ENCODE assay signal across 8 cellular contexts in the genomic region with DNA sequence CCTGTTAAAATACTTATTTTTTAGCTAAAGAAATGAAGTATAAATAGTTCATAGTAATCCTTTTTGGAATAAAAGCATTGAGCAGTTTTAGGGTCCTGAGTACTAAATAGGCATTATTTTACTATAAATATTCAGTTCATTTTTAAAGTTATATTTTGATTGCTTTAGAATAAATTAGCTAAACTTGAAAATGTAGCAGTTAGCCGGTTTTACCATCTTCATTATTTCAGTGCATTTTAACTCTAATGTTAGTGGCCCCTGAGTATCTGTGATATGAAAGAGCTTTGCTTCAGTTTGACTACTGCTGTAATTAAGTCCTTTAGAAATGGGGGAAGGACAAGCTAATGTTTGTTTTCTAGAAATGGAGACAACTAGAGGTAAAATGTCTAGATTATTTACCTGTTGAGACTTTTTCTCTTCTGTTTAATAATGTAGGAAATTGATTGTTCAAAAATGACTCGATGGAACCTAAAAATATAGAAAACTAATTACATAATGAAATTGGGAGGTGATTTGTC. TPM values are rescaled to one million over a fixed set of nuclear protein-coding genes. Genes with fewer than 3 reads are reported as not detected.
DNase-seq lines count a peak whose midpoint lies in the region; ATAC-seq and TF ChIP-seq lines count a peak whose summit lies in the region.

No MANE protein-coding gene starts in this region.

- H3K79me2 ChIP-seq in PC-3 (ENCODE audit: low read length): peaks cover 97% of the 10 kb centered on the region

- H3F3A ChIP-seq in PC-3 (ENCODE audit: low read length, unreplicated experiment): no peaks in the 10 kb centered on the region

- H4K20me1 ChIP-seq in PC-3 (ENCODE audit: low read length): peaks cover 70% of the 10 kb centered on the region

- H3K36me3 ChIP-seq in PC-3 (ENCODE audit: low read depth, low read length) (peaks cover 59% of the 10 kb centered on the region), esophagus muscularis mucosa (no peaks in the 10 kb centered on the region), stomach (peaks cover 0 to 3% (median 0%) of the 10 kb centered on the region in 4 donors)

- peak overlapping the region; percentile 23 for H3K27ac Mint-ChIP-seq in activated CD4-positive, alpha-beta T cell treated with anti-CD3 and anti-CD28 coated beads, Interleukin-2, amount 10 ng/mL, durations not matched to agents 24 days and 14 days

- no peak overlapping the region for H2AFZ ChIP-seq in PC-3 (ENCODE audit: low read length)

- WGBS in esophagus muscularis mucosa: 58% methylated on average over 2 of the region's 2 CpGs
- WGBS in stomach, 5 donors: 25 to 56% (median 34%) methylated on average over 2 of the region's 2 CpGs

- POLR2A ChIA-PET in PC-3 (lab: Charles Lee; ENCODE audit: unreplicated experiment): no interaction called here

- H3K4me2 ChIP-seq in PC-3 (ENCODE audit: low read length): peak overlapping the region; percentile 95

- TF ChIP-seq CTCF in PC-3 (conservative IDR thresholded peaks at IDR 0.05; ENCODE audit: low read depth, low read length) (no peak), esophagus muscularis mucosa (IDR thresholded peaks at IDR 0.05) (no peak), stomach (IDR thresholded peaks at IDR 0.05) (no peak)

- peak overlapping the region; percentile 96 for H3K4me3 Mint-ChIP-seq in activated CD4-positive, alpha-beta T cell treated with anti-CD3 and anti-CD28 coated beads, Interleukin-2, amount 10 ng/mL, durations not matched to agents 24 days and 14 days

- peak overlapping the region; percentile 97 for H3K9ac ChIP-seq in PC-3 (ENCODE audit: low read length)

- no peaks in the 10 kb centered on the region for H3K9me2 ChIP-seq in PC-3 (replicated peaks; ENCODE audit: low read length)

- H3K27me3 ChIP-seq in PC-3 (ENCODE audit: low read length) (no peaks in the 10 kb centered on the region), esophagus muscularis mucosa (peaks cover 0 to 16% (median 3%) of the 10 kb centered on the region in 4 donors), stomach (peaks cover 0 to 7% (median 0%) of the 10 kb centered on the region in 3 donors)

- H3K4me3 ChIP-seq in PC-3 (ENCODE audit: low read length) (peak overlapping the region; percentile 92), esophagus muscularis mucosa (peak overlapping the region; percentile 23 to 78 (median 74)), stomach (peak overlapping the region; percentile 5 to 80 (median 78))

- ATAC-seq in PC-3 (no peak), HG03175 (IDR thresholded peaks at IDR 0.05; ENCODE audit: unreplicated experiment) (no peak)

- peaks cover 4% of the 10 kb centered on the region for H3K27me3 Mint-ChIP-seq in activated CD4-positive, alpha-beta T cell treated with anti-CD3 and anti-CD28 coated beads, Interleukin-2, amount 10 ng/mL, durations not matched to agents 24 days and 14 days

- peaks cover 3% of the 10 kb centered on the region for H3K9me3 Mint-ChIP-seq in activated CD4-positive, alpha-beta T cell treated with anti-CD3 and anti-CD28 coated beads, Interleukin-2, amount 10 ng/mL, durations not matched to agents 24 days and 14 days

- intact Hi-C loops in activated CD4-positive, alpha-beta T cell treated with anti-CD3 and anti-CD28 coated beads, Interleukin-2, amount 10 ng/mL, durations not matched to agents 24 days and 14 days (cut with micrococcal nuclease): loop anchor here (5.0 kb wide), 2 partner anchors 176 to 376 kb away; a partner anchor contains a TSS
- intact Hi-C loops in PC-3 (cut with micrococcal nuclease): no loop called here
- intact Hi-C loops in esophagus muscularis mucosa (cut with DNase I): loop anchor here (10.0 kb wide), 1 partner anchor 162 kb away; a partner anchor contains a TSS
- intact Hi-C loops in stomach (cut with DNase I; ENCODE audit: low total_unique reads): no loop called here

- TF ChIP-seq POLR2A in esophagus muscularis mucosa (IDR thresholded peaks at IDR 0.05; ENCODE audit: low read depth) (no peak), stomach (IDR thresholded peaks at IDR 0.05) (no peak)

- H3K4me1 ChIP-seq in PC-3 (ENCODE audit: insufficient read depth, low read length) (peaks cover 19% of the 10 kb centered on the region), esophagus muscularis mucosa (peaks cover 26 to 30% (median 29%) of the 10 kb centered on the region in 4 donors), stomach (peaks cover 15 to 55% (median 36%) of the 10 kb centered on the region in 4 donors)

- no peak for TF ChIP-seq EP300 in esophagus muscularis mucosa (IDR thresholded peaks at IDR 0.05)
- no peak for TF ChIP-seq EP300 in stomach (IDR thresholded peaks at IDR 0.05)

- CTCF ChIA-PET in PC-3 (lab: Charles Lee): no interaction called here

- H3K9me3 ChIP-seq in PC-3 (ENCODE audit: low read length) (no peaks in the 10 kb centered on the region), esophagus muscularis mucosa (no peaks in the 10 kb centered on the region), stomach (no peaks in the 10 kb centered on the region)

- H3K27ac ChIP-seq in PC-3 (ENCODE audit: low read length) (peak overlapping the region; percentile 5; the same call in 1 of the 2 replicates), esophagus muscularis mucosa (replicated peaks in 1 of 4) (peak overlapping the region in 3 of 4 donors; percentile 10 to 90 (median 85)), stomach (peak overlapping the region in 4 of 5 donors; percentile 16 to 95 (median 90))

- H3K4me1 Mint-ChIP-seq in activated CD4-positive, alpha-beta T cell treated with anti-CD3 and anti-CD28 coated beads, Interleukin-2, amount 10 ng/mL, durations not matched to agents 24 days and 14 days: peaks cover 39% of the 10 kb centered on the region

- peaks cover 49% of the 10 kb centered on the region for H3K36me3 Mint-ChIP-seq in activated CD4-positive, alpha-beta T cell treated with anti-CD3 and anti-CD28 coated beads, Interleukin-2, amount 10 ng/mL, durations not matched to agents 24 days and 14 days (ENCODE audit: low read depth)

- DNase-seq in activated CD4-positive, alpha-beta T cell treated with anti-CD3 and anti-CD28 coated beads, Interleukin-2, amount 10 ng/mL, durations not matched to agents 24 days and 14 days: no peak
- DNase-seq in activated CD4-positive, alpha-beta T cell treated with anti-CD3 and anti-CD28 coated beads, Interleukin-2, amount 50 U/mL, for 4 hours: no peak
- DNase-seq in PC-3: peak; percentile 17
- DNase-seq in esophagus muscularis mucosa (ENCODE audit: extremely low spot score): no peak
- DNase-seq in stomach: no peak
- no peak for DNase-seq in central memory CD4-positive, alpha-beta T cell
- DNase-seq in DMS114 treated with DMSO at 0.1 percent for 48 hours (lab: John Stamatoyannopoulos, UW; ENCODE audit: unreplicated experiment): no peak

- BruUV-seq in PC-3 (replicated peaks; lab: Mats Ljungman, UMichigan): no TSS peak

RNA-seq across cellular contexts. Expression of a gene that starts 3.6 kb away (rescaled TPM):
- total RNA-seq in activated CD4-positive, alpha-beta T cell treated with anti-CD3 and anti-CD28 coated beads, Interleukin-2, amount 10 ng/mL, durations not matched to agents 24 days and 14 days: 171 and 179 TPM in 2 replicates
- total RNA-seq in PC-3 (2014; rRNA removed) (129 and 183 TPM in 2 replicates), esophagus muscularis mucosa (10 to 100 TPM; 14.7 to 19.8 (median 17.9) TPM), stomach (100 to 1,000 TPM in 3 of 5 donors, 10 to 100 TPM in 2; 19.6 to 122 (median 113) TPM)
- 10 to 100 TPM; 12.8 to 52.7 (median 40.6) TPM for polyA plus RNA-seq in stomach

RNA-seq across cellular contexts. Expression of a gene that starts 4.1 kb away (rescaled TPM):
- total RNA-seq in activated CD4-positive, alpha-beta T cell treated with anti-CD3 and anti-CD28 coated beads, Interleukin-2, amount 10 ng/mL, durations not matched to agents 24 days and 14 days: 13.0 and 14.3 TPM in 2 replicates
- total RNA-seq in PC-3 (2014; rRNA removed) (9.1 and 9.3 TPM in 2 replicates), esophagus muscularis mucosa (10 to 100 TPM in 1 of 4 donors, 1 to 10 TPM in 3; 5.5 to 11.9 (median 9.7) TPM), stomach (10 to 100 TPM in 3 of 5 donors, 1 to 10 TPM in 2; 2.3 to 49.4 (median 10.7) TPM)
- polyA plus RNA-seq in stomach: 10 to 100 TPM in 2 of 3 donors, 1 to 10 TPM in 1; 9.8 to 16.8 (median 11.2) TPM

RNA-seq across cellular contexts. Expression of a gene that starts 46.5 kb away (rescaled TPM):
- total RNA-seq in activated CD4-positive, alpha-beta T cell treated with anti-CD3 and anti-CD28 coated beads, Interleukin-2, amount 10 ng/mL, durations not matched to agents 24 days and 14 days: 31.8 and 35.0 TPM in 2 replicates
- total RNA-seq in PC-3 (2014; rRNA removed): 25.3 and 26.4 TPM in 2 replicates
- total RNA-seq in esophagus muscularis mucosa: 1 to 10 TPM; 1.3 to 3.8 (median 1.9) TPM
- 1 to 10 TPM in 3 of 5 donors, under 1 TPM in 1, not detected in 1; 0.29 to 8.6 (median 2.7) TPM for total RNA-seq in stomach
- polyA plus RNA-seq in stomach: 1 to 10 TPM in 1 of 3 donors, under 1 TPM in 2; 0.68 to 3.2 (median 0.76) TPM

Comparison
In these comparisons a context has a peak if more than half of its experiments do, and no peak if none do; other contexts are left out.
1. H3K27ac ChIP-seq: peak in every context shown above with its lines; median percentile 90 in stomach; 85 in esophagus muscularis mucosa; 5 in PC-3.
2. intact Hi-C loops: an anchor here in activated CD4-positive, alpha-beta T cell treated with anti-CD3 and anti-CD28 coated beads, Interleukin-2, amount 10 ng/mL, durations not matched to agents 24 days and 14 days (5.0 kb wide) and esophagus muscularis mucosa (10.0 kb wide); none called in PC-3 and stomach.